ENCODE assay signal across 2 cellular contexts in the genomic region with DNA sequence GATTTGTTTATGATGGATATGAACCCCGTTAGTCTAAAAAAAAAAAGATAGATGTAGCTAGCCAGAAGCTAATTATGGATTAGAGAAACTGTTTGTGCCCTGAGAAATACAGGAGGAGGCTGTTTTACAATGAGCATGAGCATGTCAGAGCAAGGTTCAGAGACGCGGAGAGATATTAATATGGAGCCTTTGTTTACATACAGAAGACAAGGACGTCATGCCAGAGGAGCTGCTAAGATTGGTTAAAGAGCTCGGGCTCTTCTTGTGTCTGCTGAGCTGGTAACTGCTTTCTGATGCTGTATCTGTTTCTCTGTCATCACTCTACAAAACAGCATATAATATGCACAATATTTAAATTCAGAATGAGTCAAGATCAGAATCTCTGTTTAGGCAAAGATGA.
TF ChIP-seq lines count a peak whose summit lies in the region.

No MANE protein-coding gene starts in this region.

TF ChIP-seq in IMR-90, 13 proteins besides CTCF, POLR2A, EP300 and RAD21:
- TF ChIP-seq MXI1 (IDR thresholded peaks at IDR 0.05; ENCODE audit: borderline replicate concordance, low read depth, low read length): no peak
- no peak for TF ChIP-seq RCOR1 (IDR thresholded peaks at IDR 0.05; ENCODE audit: insufficient replicate concordance, low read length)
- no peak for TF ChIP-seq CEBPB (IDR thresholded peaks at IDR 0.05; ENCODE audit: low read depth, low read length)
- TF ChIP-seq, protein P1, sequence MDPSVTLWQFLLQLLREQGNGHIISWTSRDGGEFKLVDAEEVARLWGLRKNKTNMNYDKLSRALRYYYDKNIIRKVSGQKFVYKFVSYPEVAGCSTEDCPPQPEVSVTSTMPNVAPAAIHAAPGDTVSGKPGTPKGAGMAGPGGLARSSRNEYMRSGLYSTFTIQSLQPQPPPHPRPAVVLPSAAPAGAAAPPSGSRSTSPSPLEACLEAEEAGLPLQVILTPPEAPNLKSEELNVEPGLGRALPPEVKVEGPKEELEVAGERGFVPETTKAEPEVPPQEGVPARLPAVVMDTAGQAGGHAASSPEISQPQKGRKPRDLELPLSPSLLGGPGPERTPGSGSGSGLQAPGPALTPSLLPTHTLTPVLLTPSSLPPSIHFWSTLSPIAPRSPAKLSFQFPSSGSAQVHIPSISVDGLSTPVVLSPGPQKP (IDR thresholded peaks at IDR 0.05; ENCODE audit: borderline replicate concordance, low read depth, low read length): no peak
- TF ChIP-seq FOS (IDR thresholded peaks at IDR 0.05; ENCODE audit: low read depth, low read length): no peak
- no peak for TF ChIP-seq BHLHE40 (IDR thresholded peaks at IDR 0.05; ENCODE audit: low read depth, low read length)
- no peak for TF ChIP-seq NFE2L2 (IDR thresholded peaks at IDR 0.05; ENCODE audit: low read depth, low read length)
- no peak for TF ChIP-seq RFX5 (IDR thresholded peaks at IDR 0.05; ENCODE audit: low read depth, low read length)
- TF ChIP-seq MAZ (IDR thresholded peaks at IDR 0.05; ENCODE audit: borderline replicate concordance, low read depth, low read length): no peak
- TF ChIP-seq CHD1 (IDR thresholded peaks at IDR 0.05; ENCODE audit: low read depth, low read length): no peak
- TF ChIP-seq SMC3 (IDR thresholded peaks at IDR 0.05; ENCODE audit: low read depth, low read length): no peak
- TF ChIP-seq, protein P2, sequence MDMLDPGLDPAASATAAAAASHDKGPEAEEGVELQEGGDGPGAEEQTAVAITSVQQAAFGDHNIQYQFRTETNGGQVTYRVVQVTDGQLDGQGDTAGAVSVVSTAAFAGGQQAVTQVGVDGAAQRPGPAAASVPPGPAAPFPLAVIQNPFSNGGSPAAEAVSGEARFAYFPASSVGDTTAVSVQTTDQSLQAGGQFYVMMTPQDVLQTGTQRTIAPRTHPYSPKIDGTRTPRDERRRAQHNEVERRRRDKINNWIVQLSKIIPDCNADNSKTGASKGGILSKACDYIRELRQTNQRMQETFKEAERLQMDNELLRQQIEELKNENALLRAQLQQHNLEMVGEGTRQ (IDR thresholded peaks at IDR 0.05; ENCODE audit: low read depth, low read length): no peak
- TF ChIP-seq MAFK (IDR thresholded peaks at IDR 0.05; ENCODE audit: low read depth, low read length): no peak

TF ChIP-seq in neural cell, 6 proteins besides CTCF, POLR2A, EP300 and RAD21:
- no peak for TF ChIP-seq EZH2 (IDR thresholded peaks at IDR 0.05; ENCODE audit: borderline replicate concordance, insufficient read depth, low read length, poor library complexity, severe bottlenecking)
- TF ChIP-seq MXI1 (conservative IDR thresholded peaks at IDR 0.05; ENCODE audit: poor library complexity, severe bottlenecking): no peak
- no peak for TF ChIP-seq TAF1 (IDR thresholded peaks at IDR 0.05; ENCODE audit: low read depth)
- no peak for TF ChIP-seq POLR2AphosphoS5 (IDR thresholded peaks at IDR 0.05)
- TF ChIP-seq, protein P3, sequence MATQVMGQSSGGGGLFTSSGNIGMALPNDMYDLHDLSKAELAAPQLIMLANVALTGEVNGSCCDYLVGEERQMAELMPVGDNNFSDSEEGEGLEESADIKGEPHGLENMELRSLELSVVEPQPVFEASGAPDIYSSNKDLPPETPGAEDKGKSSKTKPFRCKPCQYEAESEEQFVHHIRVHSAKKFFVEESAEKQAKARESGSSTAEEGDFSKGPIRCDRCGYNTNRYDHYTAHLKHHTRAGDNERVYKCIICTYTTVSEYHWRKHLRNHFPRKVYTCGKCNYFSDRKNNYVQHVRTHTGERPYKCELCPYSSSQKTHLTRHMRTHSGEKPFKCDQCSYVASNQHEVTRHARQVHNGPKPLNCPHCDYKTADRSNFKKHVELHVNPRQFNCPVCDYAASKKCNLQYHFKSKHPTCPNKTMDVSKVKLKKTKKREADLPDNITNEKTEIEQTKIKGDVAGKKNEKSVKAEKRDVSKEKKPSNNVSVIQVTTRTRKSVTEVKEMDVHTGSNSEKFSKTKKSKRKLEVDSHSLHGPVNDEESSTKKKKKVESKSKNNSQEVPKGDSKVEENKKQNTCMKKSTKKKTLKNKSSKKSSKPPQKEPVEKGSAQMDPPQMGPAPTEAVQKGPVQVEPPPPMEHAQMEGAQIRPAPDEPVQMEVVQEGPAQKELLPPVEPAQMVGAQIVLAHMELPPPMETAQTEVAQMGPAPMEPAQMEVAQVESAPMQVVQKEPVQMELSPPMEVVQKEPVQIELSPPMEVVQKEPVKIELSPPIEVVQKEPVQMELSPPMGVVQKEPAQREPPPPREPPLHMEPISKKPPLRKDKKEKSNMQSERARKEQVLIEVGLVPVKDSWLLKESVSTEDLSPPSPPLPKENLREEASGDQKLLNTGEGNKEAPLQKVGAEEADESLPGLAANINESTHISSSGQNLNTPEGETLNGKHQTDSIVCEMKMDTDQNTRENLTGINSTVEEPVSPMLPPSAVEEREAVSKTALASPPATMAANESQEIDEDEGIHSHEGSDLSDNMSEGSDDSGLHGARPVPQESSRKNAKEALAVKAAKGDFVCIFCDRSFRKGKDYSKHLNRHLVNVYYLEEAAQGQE (IDR thresholded peaks at IDR 0.05; ENCODE audit: borderline replicate concordance): no peak
- TF ChIP-seq SMC3 (conservative IDR thresholded peaks at IDR 0.05; ENCODE audit: poor library complexity): no peak
